33 cellular contexts compared by ENCODE assay signal in genomic region chr4:148097811-148098210, GRCh38.
"Had no signal": no experiment of that assay in that cellular context is flagged by ENCODE, and none has a peak within 500 bp of the region (broad histone marks: within the 10 kb centered on the region; RNA-seq: fewer than 3 reads in every experiment).

No MANE protein-coding gene starts in this region.

- DNase-seq: activated B cell treated with CpG ODN at 0.5 μM for 24 hours; activated CD4-positive, alpha-beta memory T cell treated with anti-CD3 and anti-CD28 coated beads for 36 hours; activated CD4-positive, alpha-beta T cell treated with anti-CD3 and anti-CD28 coated beads for 4 hours; activated CD4-positive, alpha-beta T cell treated with anti-CD3 and anti-CD28 coated beads, Interleukin-2, amount 50 U/mL, for 1 hour; activated CD4-positive, CD25-positive, alpha-beta regulatory T cell treated with anti-CD3 and anti-CD28 coated beads, Interleukin-2, amount 50 U/mL, for 72 hours; activated CD8-positive, alpha-beta memory T cell treated with anti-CD3 and anti-CD28 coated beads, Interleukin-2, amount 50 U/mL, for 4 hours; activated gamma-delta T cell treated with Interleukin-2 at 50 U/mL for 16 hours; activated naive CD4-positive, alpha-beta T cell treated with anti-CD3 and anti-CD28 coated beads for 36 hours; activated T-cell treated with anti-CD3 and anti-CD28 coated beads for 4 hours; activated T-cell treated with anti-CD3 and anti-CD28 coated beads, Interleukin-2, amount 50 U/mL, for 4 hours; adrenal gland; body of pancreas; MM.1S; MV-4-11; NCI-H1092; NCI-H1436 treated with DMSO at 0.1 percent for 48 hours; NCI-H1694 treated with DMSO at 0.1 percent for 48 hours; NCI-H2029; NCI-H345; NCI-H524 treated with DMSO at 0.1 percent for 48 hours; PC-3; Peyer's patch; RPMI8226; SHP77 treated with DMSO at 0.1 percent for 48 hours; SW 1271 had no signal

- FAIRE-seq: astrocyte, TTC549 had no signal

- H3K27me3 ChIP-seq: adrenal gland, body of pancreas, breast epithelium, Peyer's patch had no signal

- H3K9me3 Mint-ChIP-seq: activated B cell treated with CpG ODN at 0.5 μM for 24 hours; activated CD4-positive, alpha-beta memory T cell treated with anti-CD3 and anti-CD28 coated beads for 36 hours; activated naive CD4-positive, alpha-beta T cell treated with anti-CD3 and anti-CD28 coated beads for 36 hours; activated naive CD4-positive, alpha-beta T cell treated with anti-CD3 and anti-CD28 coated beads, Interleukin-2, amount 50 U/mL, for 72 hours; activated T-cell treated with anti-CD3 and anti-CD28 coated beads, Interleukin-2, amount 50 U/mL, for 4 hours; activated T-helper 1 cell treated with anti-CD3 and anti-CD28 coated beads, Interleukin-12 subunit alpha, Interleukin-12 subunit beta, Interleukin-2, Interleukin-4 antibody, amounts not matched to agents 30 ng/mL and 10 ng/mL and 1 ng/mL, durations not matched to agents 14 hours and 24 hours and 36 hours; T-helper 2 cell treated with Interferon-gamma antibody and Interleukin-4, amounts not matched to agents 5 μg/mL and 100 μg/mL, for 36 hours had no signal

- H3K4me3 ChIP-seq: adrenal gland, body of pancreas, breast epithelium, Peyer's patch had no signal

- H3K4me1 Mint-ChIP-seq: activated B cell treated with CpG ODN at 0.5 μM for 24 hours had no signal

- H3K9me3 ChIP-seq: adrenal gland, body of pancreas, breast epithelium, Peyer's patch had no signal

- H3K27ac Mint-ChIP-seq: activated B cell treated with CpG ODN at 0.5 μM for 24 hours; activated CD4-positive, alpha-beta memory T cell treated with anti-CD3 and anti-CD28 coated beads for 36 hours; activated naive CD4-positive, alpha-beta T cell treated with anti-CD3 and anti-CD28 coated beads for 36 hours; activated naive CD4-positive, alpha-beta T cell treated with anti-CD3 and anti-CD28 coated beads, Interleukin-2, amount 50 U/mL, for 72 hours; activated T-helper 1 cell treated with anti-CD3 and anti-CD28 coated beads, Interleukin-12 subunit alpha, Interleukin-12 subunit beta, Interleukin-2, Interleukin-4 antibody, amounts not matched to agents 30 ng/mL and 10 ng/mL and 1 ng/mL, durations not matched to agents 14 hours and 24 hours and 36 hours; T-helper 2 cell treated with Interferon-gamma antibody and Interleukin-4, amounts not matched to agents 5 μg/mL and 100 μg/mL, for 36 hours had no signal

- H3K4me3 Mint-ChIP-seq: activated B cell treated with CpG ODN at 0.5 μM for 24 hours; activated CD4-positive, alpha-beta memory T cell treated with anti-CD3 and anti-CD28 coated beads for 36 hours; activated naive CD4-positive, alpha-beta T cell treated with anti-CD3 and anti-CD28 coated beads for 36 hours; activated T-cell treated with anti-CD3 and anti-CD28 coated beads, Interleukin-2, amount 50 U/mL, for 4 hours; activated T-helper 1 cell treated with anti-CD3 and anti-CD28 coated beads, Interleukin-12 subunit alpha, Interleukin-12 subunit beta, Interleukin-2, Interleukin-4 antibody, amounts not matched to agents 30 ng/mL and 10 ng/mL and 1 ng/mL, durations not matched to agents 14 hours and 24 hours and 36 hours; T-helper 2 cell treated with Interferon-gamma antibody and Interleukin-4, amounts not matched to agents 5 μg/mL and 100 μg/mL, for 36 hours had no signal

- H3K9ac ChIP-seq: KMS-11 had no signal

- ATAC-seq: activated naive CD4-positive, alpha-beta T cell treated with anti-CD3 and anti-CD28 coated beads, Interleukin-2, amount 50 U/mL, for 72 hours; activated T-cell treated with anti-CD3 and anti-CD28 coated beads, Interleukin-2, amount 50 U/mL, for 4 hours; body of pancreas; PC-3; SK-N-SH treated with all-trans-retinoic acid at 6 μM for 48 hours had no signal

- H3K27me3 Mint-ChIP-seq: activated B cell treated with CpG ODN at 0.5 μM for 24 hours; activated CD4-positive, alpha-beta memory T cell treated with anti-CD3 and anti-CD28 coated beads for 36 hours had no signal

- H3K4me1 ChIP-seq: adrenal gland, body of pancreas, breast epithelium, Peyer's patch had no signal

- H3K27ac ChIP-seq: adrenal gland, body of pancreas, breast epithelium, KMS-11, Peyer's patch had no signal

- H3K4me2 ChIP-seq: KMS-11 had no signal

- H3K36me3 ChIP-seq: adrenal gland, breast epithelium had no signal
